In genomic region chr17:63682981-63683380, GRCh38 we compare ENCODE assay signal across 20 cellular contexts. TPM values are rescaled to one million over a fixed set of nuclear protein-coding genes. Genes with fewer than 3 reads are reported as not detected.
DNase-seq lines count a peak whose midpoint lies in the region; ATAC-seq, FAIRE-seq and TF ChIP-seq lines count a peak whose summit lies in the region.
"Had no signal": no experiment of that assay in that cellular context is flagged by ENCODE, and none has a peak within 500 bp of the region (broad histone marks: within the 10 kb centered on the region; RNA-seq: fewer than 3 reads in every experiment).

No MANE protein-coding gene starts in this region.

- no peak for TF ChIP-seq EP300 in tibial nerve (IDR thresholded peaks at IDR 0.05)

- H3K27ac Mint-ChIP-seq in activated CD8-positive, alpha-beta T cell treated with anti-CD3 and anti-CD28 coated beads for 36 hours, result peak overlapping the region; percentile 32
- no peak overlapping the region for H3K27ac Mint-ChIP-seq in activated CD8-positive, alpha-beta T cell treated with anti-CD3 and anti-CD28 coated beads, Interleukin-2, amount 10 ng/mL, durations not matched to agents 7 days and 5 days
- H3K27ac Mint-ChIP-seq in naive thymus-derived CD4-positive, alpha-beta T cell, result peak overlapping the region in 5 of 9 donors; percentile 1 to 67 (median 35)

- POLR2A ChIA-PET in activated CD8-positive, alpha-beta T cell treated with anti-CD3 and anti-CD28 coated beads for 36 hours (lab: Charles Lee), result interaction anchor here (0.8 to 1.9 kb wide), 5 partner anchors 10 to 90 kb away, joined by 3 to 9 read pairs (median 5); partner anchors contain the start of genes CCDC47 and DDX42
- POLR2A ChIA-PET in activated CD8-positive, alpha-beta T cell treated with anti-CD3 and anti-CD28 coated beads, Interleukin-2, amount 10 ng/mL, durations not matched to agents 7 days and 5 days (lab: Charles Lee), result interaction anchor here (0.7 to 2.7 kb wide), 4 partner anchors 10 to 18 kb away, joined by 3 to 13 read pairs (median 4); partner anchors contain the start of gene LIMD2
- POLR2A ChIA-PET in naive thymus-derived CD4-positive, alpha-beta T cell (lab: Charles Lee), result interaction anchor here (6.8 kb wide), 1 partner anchor 12 kb away, joined by 60 read pairs; no protein-coding TSS in a partner anchor

- no peaks in the 10 kb centered on the region for H3K9me3 Mint-ChIP-seq in activated CD8-positive, alpha-beta T cell treated with anti-CD3 and anti-CD28 coated beads for 36 hours
- no peaks in the 10 kb centered on the region for H3K9me3 Mint-ChIP-seq in activated CD8-positive, alpha-beta T cell treated with anti-CD3 and anti-CD28 coated beads, Interleukin-2, amount 10 ng/mL, durations not matched to agents 7 days and 5 days (ENCODE audit: insufficient read depth)
- H3K9me3 Mint-ChIP-seq in naive thymus-derived CD4-positive, alpha-beta T cell, result no peaks in the 10 kb centered on the region

- no peak for TF ChIP-seq CTCF in activated CD8-positive, alpha-beta T cell treated with anti-CD3 and anti-CD28 coated beads for 36 hours (IDR thresholded peaks at IDR 0.05)
- TF ChIP-seq CTCF in tibial nerve (IDR thresholded peaks at IDR 0.05), result no peak
- TF ChIP-seq CTCF in omental fat pad (IDR thresholded peaks at IDR 0.05), result no peak

- no peaks in the 10 kb centered on the region for H3K9me3 ChIP-seq in naive thymus-derived CD4-positive, alpha-beta T cell (ENCODE audit: control insufficient read depth in 2 of 3, low read length in 3 of 3)
- H3K9me3 ChIP-seq in tibial nerve, result no peaks in the 10 kb centered on the region
- H3K9me3 ChIP-seq: Peyer's patch had no signal

- no peaks in the 10 kb centered on the region for H3K27me3 Mint-ChIP-seq in activated CD8-positive, alpha-beta T cell treated with anti-CD3 and anti-CD28 coated beads for 36 hours
- H3K27me3 Mint-ChIP-seq in activated CD8-positive, alpha-beta T cell treated with anti-CD3 and anti-CD28 coated beads, Interleukin-2, amount 10 ng/mL, durations not matched to agents 7 days and 5 days (ENCODE audit: low read depth), result no peaks in the 10 kb centered on the region
- no peaks in the 10 kb centered on the region for H3K27me3 Mint-ChIP-seq in naive thymus-derived CD4-positive, alpha-beta T cell

- intact Hi-C loops in activated CD8-positive, alpha-beta T cell treated with anti-CD3 and anti-CD28 coated beads for 36 hours (cut with micrococcal nuclease), result no loop called here
- intact Hi-C loops in naive thymus-derived CD4-positive, alpha-beta T cell (cut with micrococcal nuclease), result no loop called here

- in situ Hi-C loops in SK-MEL-5 (cut with HindIII; ENCODE audit: low pct_unique_long_range_greater_than_20kb, low sequenced_read_pairs), result no loop called here

- ATAC-seq in activated CD8-positive, alpha-beta T cell treated with anti-CD3 and anti-CD28 coated beads for 36 hours, result no peak
- no peak for ATAC-seq in activated CD8-positive, alpha-beta T cell treated with anti-CD3 and anti-CD28 coated beads, Interleukin-2, amount 10 ng/mL, durations not matched to agents 7 days and 5 days
- no peak for ATAC-seq in naive thymus-derived CD4-positive, alpha-beta T cell
- no peak for ATAC-seq in omental fat pad (ENCODE audit: low FRiP score)

- peaks cover 15% of the 10 kb centered on the region for H3K4me1 Mint-ChIP-seq in activated CD8-positive, alpha-beta T cell treated with anti-CD3 and anti-CD28 coated beads for 36 hours (ENCODE audit: low read depth)
- H3K4me1 Mint-ChIP-seq in activated CD8-positive, alpha-beta T cell treated with anti-CD3 and anti-CD28 coated beads, Interleukin-2, amount 10 ng/mL, durations not matched to agents 7 days and 5 days (ENCODE audit: low read depth), result no peaks in the 10 kb centered on the region
- H3K4me1 Mint-ChIP-seq in naive thymus-derived CD4-positive, alpha-beta T cell, result peaks cover 0 to 19% (median 8%) of the 10 kb centered on the region in 7 donors

- H3K36me3 Mint-ChIP-seq in activated CD8-positive, alpha-beta T cell treated with anti-CD3 and anti-CD28 coated beads for 36 hours (ENCODE audit: low read depth), result peaks cover 7% of the 10 kb centered on the region
- H3K36me3 Mint-ChIP-seq in activated CD8-positive, alpha-beta T cell treated with anti-CD3 and anti-CD28 coated beads, Interleukin-2, amount 10 ng/mL, durations not matched to agents 7 days and 5 days (ENCODE audit: low read depth), result peaks cover 21% of the 10 kb centered on the region
- peaks cover 6 to 33% (median 16%) of the 10 kb centered on the region in 5 donors for H3K36me3 Mint-ChIP-seq in naive thymus-derived CD4-positive, alpha-beta T cell

- H3K36me3 ChIP-seq in naive thymus-derived CD4-positive, alpha-beta T cell (ENCODE audit: control insufficient read depth in 2 of 3, insufficient read depth in 3 of 3, low read length in 3 of 3), result peaks cover 7 to 63% (median 13%) of the 10 kb centered on the region in 3 experiments
- H3K36me3 ChIP-seq in tibial nerve, result peaks cover 0 to 59% (median 0%) of the 10 kb centered on the region in 3 donors

- H3K27ac ChIP-seq in naive thymus-derived CD4-positive, alpha-beta T cell (ENCODE audit: low read depth, low read length), result no peak overlapping the region
- H3K27ac ChIP-seq in tibial nerve, result peak overlapping the region; percentile 45 to 88 (median 68)
- H3K27ac ChIP-seq: BLaER1 treated with 17β-estradiol and CSF1 and Interleukin-3, amounts not matched to agents 10 nM and 100 nM; KMS-11; Peyer's patch had no signal

- CTCF ChIA-PET in activated CD8-positive, alpha-beta T cell treated with anti-CD3 and anti-CD28 coated beads for 36 hours (lab: Charles Lee), result interaction anchor here (1.0 to 1.9 kb wide), 6 partner anchors 17 to 257 kb away, joined by 3 to 5 read pairs (median 3); no protein-coding TSS in a partner anchor
- CTCF ChIA-PET in activated CD8-positive, alpha-beta T cell treated with anti-CD3 and anti-CD28 coated beads, Interleukin-2, amount 10 ng/mL, durations not matched to agents 7 days and 5 days (lab: Charles Lee), result interaction anchor here (1.0 to 3.3 kb wide), 4 partner anchors 15 to 87 kb away, joined by 3 to 11 read pairs (median 4); no protein-coding TSS in a partner anchor
- CTCF ChIA-PET in naive thymus-derived CD4-positive, alpha-beta T cell (lab: Charles Lee), result interaction anchor here (0.5 to 1.1 kb wide), 3 partner anchors 13 to 25 kb away, joined by 3 to 5 read pairs (median 3); no protein-coding TSS in a partner anchor

- H3K27me3 ChIP-seq in naive thymus-derived CD4-positive, alpha-beta T cell (ENCODE audit: control insufficient read depth in 2 of 2, insufficient read depth in 2 of 2, low read length in 2 of 2), result no peaks in the 10 kb centered on the region
- H3K27me3 ChIP-seq in tibial nerve, result no peaks in the 10 kb centered on the region
- H3K27me3 ChIP-seq: BLaER1 treated with 17β-estradiol and CSF1 and Interleukin-3, amounts not matched to agents 10 nM and 100 nM; Peyer's patch had no signal

- H3K4me1 ChIP-seq in naive thymus-derived CD4-positive, alpha-beta T cell (ENCODE audit: control insufficient read depth in 2 of 2, insufficient read depth in 2 of 2, low read length in 2 of 2), result no peaks in the 10 kb centered on the region
- peaks cover 0 to 79% (median 23%) of the 10 kb centered on the region in 4 donors for H3K4me1 ChIP-seq in tibial nerve
- H3K4me1 ChIP-seq: Peyer's patch had no signal

- no peak for FAIRE-seq in urothelium cell line (lab: Jason Lieb, UNC)
- FAIRE-seq: D721Med, H1 had no signal

- no peak for DNase-seq in activated CD8-positive, alpha-beta T cell treated with anti-CD3 and anti-CD28 coated beads for 36 hours
- DNase-seq in activated CD8-positive, alpha-beta T cell treated with anti-CD3 and anti-CD28 coated beads, Interleukin-2, amount 10 ng/mL, durations not matched to agents 7 days and 5 days, result no peak
- DNase-seq in SK-MEL-5 (ENCODE audit: low read depth, low spot score) (peak; percentile 63), tibial nerve (ENCODE audit: low spot score in 2 of 2) (no peak), urothelium cell line (ENCODE audit: low spot score) (no peak), omental fat pad (ENCODE audit: low spot score) (no peak)
- no peak for DNase-seq in naive thymus-derived CD4-positive, alpha-beta T cell
- DNase-seq: 8988T, EL, IMR-90, NCI-H1105, NCI-H146, NCI-H2029 treated with DMSO at 0.1 percent for 48 hours, NCI-H446, NCI-H526 had no signal

- no peak for TF ChIP-seq POLR2A in tibial nerve (IDR thresholded peaks at IDR 0.05)

- no peak overlapping the region for H3K4me3 ChIP-seq in naive thymus-derived CD4-positive, alpha-beta T cell (ENCODE audit: low read length)
- H3K4me3 ChIP-seq in tibial nerve, result no peak overlapping the region
- H3K4me3 ChIP-seq: BLaER1 treated with 17β-estradiol and CSF1 and Interleukin-3, amounts not matched to agents 10 nM and 100 nM; Peyer's patch had no signal

- H3K4me3 Mint-ChIP-seq in activated CD8-positive, alpha-beta T cell treated with anti-CD3 and anti-CD28 coated beads for 36 hours, result no peak overlapping the region
- no peak overlapping the region for H3K4me3 Mint-ChIP-seq in activated CD8-positive, alpha-beta T cell treated with anti-CD3 and anti-CD28 coated beads, Interleukin-2, amount 10 ng/mL, durations not matched to agents 7 days and 5 days
- no peak overlapping the region for H3K4me3 Mint-ChIP-seq in naive thymus-derived CD4-positive, alpha-beta T cell

RNA-seq across cellular contexts. Expression of gene LIMD2, which starts 16.9 kb away (rescaled TPM):
- 100 to 1,000 TPM; 143 to 145 TPM for total RNA-seq in activated CD8-positive, alpha-beta T cell treated with anti-CD3 and anti-CD28 coated beads for 36 hours
- total RNA-seq in activated CD8-positive, alpha-beta T cell treated with anti-CD3 and anti-CD28 coated beads, Interleukin-2, amount 10 ng/mL, durations not matched to agents 7 days and 5 days, result 100 to 1,000 TPM; 308 to 309 TPM
- 12.0 and 18.6 TPM in 2 replicates for total RNA-seq in SK-MEL-5 (2014; rRNA removed; shearing (Covaris generic))
- 6.5 and 12.1 TPM in 2 replicates for polyA plus RNA-seq in SK-MEL-5 (2015; cell fraction: cytosol; rRNA removed)
- polyA plus RNA-seq in SK-MEL-5 (2015; cell fraction: nucleus; rRNA removed), result 30.4 and 43.0 TPM in 2 replicates
- total RNA-seq in naive thymus-derived CD4-positive, alpha-beta T cell, result 100 to 1,000 TPM; 575 to 937 (median 595) TPM
- 100 to 1,000 TPM; 542 to 792 TPM for polyA plus RNA-seq in naive thymus-derived CD4-positive, alpha-beta T cell
- 10 to 100 TPM in 3 of 4 donors, 1 to 10 TPM in 1; 7.5 to 40.2 (median 25.2) TPM for total RNA-seq in tibial nerve
- 10 to 100 TPM in 2 of 4 donors, 1 to 10 TPM in 2; 4.4 to 44.9 (median 16.5) TPM for total RNA-seq in omental fat pad

RNA-seq across cellular contexts. Expression of gene STRADA, which starts 58.6 kb away (rescaled TPM):
- 10 to 100 TPM; 44.8 to 48.8 TPM for total RNA-seq in activated CD8-positive, alpha-beta T cell treated with anti-CD3 and anti-CD28 coated beads for 36 hours
- total RNA-seq in activated CD8-positive, alpha-beta T cell treated with anti-CD3 and anti-CD28 coated beads, Interleukin-2, amount 10 ng/mL, durations not matched to agents 7 days and 5 days, result 10 to 100 TPM; 46.0 to 49.9 TPM
- 11.9 and 14.6 TPM in 2 replicates for total RNA-seq in SK-MEL-5 (2014; rRNA removed; shearing (Covaris generic))
- polyA plus RNA-seq in SK-MEL-5 (2015; cell fraction: cytosol; rRNA removed), result 25.3 and 30.5 TPM in 2 replicates
- 84.3 and 90.4 TPM in 2 replicates for polyA plus RNA-seq in SK-MEL-5 (2015; cell fraction: nucleus; rRNA removed)
- total RNA-seq in naive thymus-derived CD4-positive, alpha-beta T cell, result 10 to 100 TPM; 51.0 to 69.7 (median 54.2) TPM
- polyA plus RNA-seq in naive thymus-derived CD4-positive, alpha-beta T cell, result 10 to 100 TPM; 19.9 to 24.2 TPM
- total RNA-seq in tibial nerve (10 to 100 TPM; 38.0 to 45.8 (median 43.2) TPM), omental fat pad (10 to 100 TPM; 16.5 to 32.3 (median 22.4) TPM)
